25 cellular contexts compared by ENCODE assay signal in genomic region chr5:165876538-165876937, GRCh38.
"Had no signal": no experiment of that assay in that cellular context is flagged by ENCODE, and none has a peak within 500 bp of the region (broad histone marks: within the 10 kb centered on the region; RNA-seq: fewer than 3 reads in every experiment).

No MANE protein-coding gene starts in this region.

- H3K9ac ChIP-seq: neural progenitor cell, parathyroid adenoma had no signal

- H3K27ac Mint-ChIP-seq: effector memory CD8-positive, alpha-beta T cell; memory B cell; mesothelial cell of epicardium; naive thymus-derived CD4-positive, alpha-beta T cell; nephron; neural progenitor cell; progenitor cell of endocrine pancreas; stimulated activated naive CD8-positive, alpha-beta T cell treated with anti-CD3 and anti-CD28 coated beads, Interleukin-15, amount 100 ng/mL, for 72 hours had no signal

- H3K27ac ChIP-seq: esophagus squamous epithelium, neural progenitor cell, parathyroid adenoma, right atrium auricular region, suprapubic skin, vagina had no signal

- ATAC-seq: effector memory CD8-positive, alpha-beta T cell; left lobe of liver; naive thymus-derived CD4-positive, alpha-beta T cell; sciatic nerve; stimulated activated naive CD8-positive, alpha-beta T cell treated with anti-CD3 and anti-CD28 coated beads, Interleukin-15, amount 100 ng/mL, for 72 hours had no signal

- H3K27me3 Mint-ChIP-seq: effector memory CD8-positive, alpha-beta T cell; memory B cell; naive thymus-derived CD4-positive, alpha-beta T cell; progenitor cell of endocrine pancreas; stimulated activated naive CD8-positive, alpha-beta T cell treated with anti-CD3 and anti-CD28 coated beads, Interleukin-15, amount 100 ng/mL, for 72 hours had no signal

- H3K36me3 ChIP-seq: esophagus squamous epithelium, neural progenitor cell, right atrium auricular region, suprapubic skin, vagina had no signal

- H2AFZ ChIP-seq: neural progenitor cell, parathyroid adenoma had no signal

- H3K4me1 ChIP-seq: esophagus squamous epithelium, neural progenitor cell, parathyroid adenoma, right atrium auricular region, suprapubic skin, vagina had no signal

- H3K79me2 ChIP-seq: parathyroid adenoma had no signal

- H3K9me3 ChIP-seq: esophagus squamous epithelium, right atrium auricular region, suprapubic skin, vagina had no signal

- H3K4me2 ChIP-seq: neural progenitor cell, smooth muscle cell had no signal

- H3K27me3 ChIP-seq: esophagus squamous epithelium, neural progenitor cell, right atrium auricular region, suprapubic skin, vagina had no signal

- H3K4me3 ChIP-seq: esophagus squamous epithelium, lung, neural progenitor cell, right atrium auricular region, smooth muscle cell, suprapubic skin, vagina had no signal

- H3K4me3 Mint-ChIP-seq: effector memory CD8-positive, alpha-beta T cell; memory B cell; mesothelial cell of epicardium; naive thymus-derived CD4-positive, alpha-beta T cell; nephron; neural progenitor cell; stimulated activated naive CD8-positive, alpha-beta T cell treated with anti-CD3 and anti-CD28 coated beads, Interleukin-15, amount 100 ng/mL, for 72 hours had no signal

- H3K4me1 Mint-ChIP-seq: memory B cell; mesothelial cell of epicardium; nephron; neural progenitor cell; stimulated activated naive CD8-positive, alpha-beta T cell treated with anti-CD3 and anti-CD28 coated beads, Interleukin-15, amount 100 ng/mL, for 72 hours had no signal

- DNase-seq: cortex of kidney; effector memory CD8-positive, alpha-beta T cell; erythroblast; esophagus squamous epithelium; naive thymus-derived CD4-positive, alpha-beta T cell; stimulated activated CD4-positive, alpha-beta T cell treated with anti-CD3 and anti-CD28 coated beads, Interleukin-12 subunit alpha, Interleukin-12 subunit beta, amount 100 ng/mL, for 4 hours; stimulated activated CD4-positive, alpha-beta T cell treated with anti-CD3 and anti-CD28 coated beads, Interleukin-1b, Interleukin-23, amount 100 ng/mL, for 48 hours; stimulated activated CD4-positive, alpha-beta T cell treated with anti-CD3 and anti-CD28 coated beads, Interleukin-4, amount 100 ng/mL, for 1 hour; stimulated activated CD8-positive, alpha-beta memory T cell treated with anti-CD3 and anti-CD28 coated beads, Interleukin-4, amount 100 ng/mL, for 48 hours; stimulated activated naive CD4-positive, alpha-beta T cell; stimulated activated naive CD8-positive, alpha-beta T cell treated with anti-CD3 and anti-CD28 coated beads, Interleukin-15, amount 100 ng/mL, for 72 hours; trophoblast cell had no signal

- H3K36me3 Mint-ChIP-seq: memory B cell; mesothelial cell of epicardium; naive thymus-derived CD4-positive, alpha-beta T cell; neural progenitor cell had no signal
